21 cellular contexts compared by ENCODE assay signal in genomic region chrX:150647331-150647730, GRCh38. TPM values are rescaled to one million over a fixed set of nuclear protein-coding genes. Genes with fewer than 3 reads are reported as not detected.
DNase-seq lines count a peak whose midpoint lies in the region; ATAC-seq, FAIRE-seq and TF ChIP-seq lines count a peak whose summit lies in the region.
"Had no signal": no experiment of that assay in that cellular context is flagged by ENCODE, and none has a peak within 500 bp of the region (broad histone marks: within the 10 kb centered on the region; RNA-seq: fewer than 3 reads in every experiment).

No MANE protein-coding gene starts in this region.

- H3K4me1 ChIP-seq in CD8-positive, alpha-beta T cell (ENCODE audit: insufficient read depth, low read length) = no peaks in the 10 kb centered on the region
- H3K4me1 ChIP-seq in endothelial cell of umbilical vein (ENCODE audit: control insufficient read depth, extremely low read depth, insufficient read depth, low read length) (peaks cover 38% of the 10 kb centered on the region), neuronal stem cell (ENCODE audit: control insufficient read depth in 2 of 2, insufficient read depth in 1 of 2, low read depth in 1 of 2, low read length in 2 of 2) (peaks cover 0 to 2% of the 10 kb centered on the region in 2 donors), breast epithelium (no peaks in the 10 kb centered on the region)
- H3K4me1 ChIP-seq: BLaER1, Caco-2 had no signal

- H4K91ac ChIP-seq in neuronal stem cell (ENCODE audit: low read depth, low read length, poor library complexity) = no peak overlapping the region

- no peaks in the 10 kb centered on the region for H3K9me3 ChIP-seq in CD8-positive, alpha-beta T cell (ENCODE audit: low read length)
- H3K9me3 ChIP-seq in endothelial cell of umbilical vein (replicated peaks; ENCODE audit: control insufficient read depth, insufficient read depth, low read length) = no peaks in the 10 kb centered on the region
- H3K9me3 ChIP-seq in neuronal stem cell (replicated peaks in 1 of 2; ENCODE audit: control insufficient read depth in 2 of 2, insufficient read depth in 1 of 2, low read depth in 1 of 2, low read length in 2 of 2) = no peaks in the 10 kb centered on the region
- H3K9me3 ChIP-seq in breast epithelium = no peaks in the 10 kb centered on the region
- H3K9me3 ChIP-seq: BLaER1, Caco-2 had no signal

- peaks cover 58% of the 10 kb centered on the region for H3K36me3 Mint-ChIP-seq in CD8-positive, alpha-beta T cell
- H3K36me3 Mint-ChIP-seq in WTC11 = peaks cover 3% of the 10 kb centered on the region; the same call in 1 of the 2 replicates
- H3K36me3 Mint-ChIP-seq: IgD-negative memory B cell had no signal

- H3K4me3 ChIP-seq in CD8-positive, alpha-beta T cell (ENCODE audit: low read depth, low read length) = no peak overlapping the region
- H3K4me3 ChIP-seq in endothelial cell of umbilical vein (replicated peaks in 1 of 3; ENCODE audit: insufficient read depth in 1 of 3, low read depth in 1 of 3, low read length in 3 of 3) = no peak overlapping the region
- H3K4me3 ChIP-seq in neuronal stem cell (ENCODE audit: low read length in 2 of 2) = no peak overlapping the region
- no peak overlapping the region for H3K4me3 ChIP-seq in breast epithelium
- H3K4me3 ChIP-seq: BLaER1 had no signal

- intact Hi-C loops in CD8-positive, alpha-beta T cell (cut with DNase I, micrococcal nuclease) = no loop called here
- intact Hi-C loops in endothelial cell of umbilical vein (cut with micrococcal nuclease) = loop anchor here (1.0 kb wide), 1 partner anchor 140 kb away; no protein-coding TSS in a partner anchor
- intact Hi-C loops in breast epithelium (cut with DNase I; ENCODE audit: low total_unique reads) = loop anchor here (2.0 kb wide), 1 partner anchor 67 kb away; no protein-coding TSS in a partner anchor

- H3K18ac ChIP-seq in neuronal stem cell (ENCODE audit: low read length) = no peak overlapping the region

- peaks cover 5% of the 10 kb centered on the region for H3K36me3 ChIP-seq in CD8-positive, alpha-beta T cell (ENCODE audit: insufficient read depth, low read length)
- H3K36me3 ChIP-seq in endothelial cell of umbilical vein (ENCODE audit: control insufficient read depth in 2 of 2, extremely low read depth in 1 of 2, insufficient read depth in 2 of 2, low read length in 2 of 2) (no peaks in the 10 kb centered on the region), neuronal stem cell (replicated peaks in 1 of 2; ENCODE audit: control insufficient read depth in 2 of 2, insufficient read depth in 2 of 2, low read length in 2 of 2) (peaks cover 0 to 7% of the 10 kb centered on the region in 2 donors), breast epithelium (no peaks in the 10 kb centered on the region)

- DNase-seq in CD8-positive, alpha-beta T cell = no peak
- no peak for DNase-seq in WTC11 (ENCODE audit: low spot score)
- peak; percentile 56 for DNase-seq in endothelial cell of umbilical vein (ENCODE audit: low read depth, low spot score)
- peak; percentile 3 for DNase-seq in neuronal stem cell (ENCODE audit: low spot score)
- DNase-seq in central memory CD4-positive, alpha-beta T cell = no peak
- no peak for DNase-seq in breast epithelium (ENCODE audit: low spot score in 2 of 2)
- DNase-seq: 8988T; Caco-2; CD8-positive, alpha-beta memory T cell; GOT3; H7; HFFc6 had no signal

- dilution Hi-C loops in endothelial cell of umbilical vein (cut with MboI; ENCODE audit: extremely low pct_ligation_motif_present, low sequenced_read_pairs) = no loop called here

- H3K27ac Mint-ChIP-seq in CD8-positive, alpha-beta T cell = peak overlapping the region; percentile 7
- H3K27ac Mint-ChIP-seq in WTC11 = 0 out of 2 replicates have a peak overlapping the region, but pooled peaks have one; percentile 27
- H3K27ac Mint-ChIP-seq: CD8-positive, alpha-beta memory T cell; HFFc6 had no signal

- H3K27ac ChIP-seq in CD8-positive, alpha-beta T cell (ENCODE audit: low read depth, low read length) = no peak overlapping the region
- H3K27ac ChIP-seq in endothelial cell of umbilical vein (ENCODE audit: insufficient read depth, low read depth, low read length) (peak overlapping the region; percentile 85), neuronal stem cell (replicated peaks; ENCODE audit: low read length) (no peak overlapping the region), breast epithelium (no peak overlapping the region)
- H3K27ac ChIP-seq: BLaER1 had no signal

- H3K14ac ChIP-seq in neuronal stem cell (ENCODE audit: low read length) = no peak overlapping the region

- no peaks in the 10 kb centered on the region for H3K27me3 ChIP-seq in CD8-positive, alpha-beta T cell (ENCODE audit: insufficient read depth, low read length)
- H3K27me3 ChIP-seq in endothelial cell of umbilical vein (ENCODE audit: control insufficient read depth in 2 of 2, insufficient read depth in 2 of 2, low read length in 2 of 2) = no peaks in the 10 kb centered on the region
- H3K27me3 ChIP-seq in neuronal stem cell (ENCODE audit: control insufficient read depth in 3 of 3, insufficient read depth in 3 of 3, low read depth in 1 of 3, low read length in 3 of 3) = no peaks in the 10 kb centered on the region
- H3K27me3 ChIP-seq in breast epithelium = no peaks in the 10 kb centered on the region
- H3K27me3 ChIP-seq: BLaER1 had no signal

- H3K4me2 ChIP-seq in endothelial cell of umbilical vein (ENCODE audit: insufficient read depth, low read length) = peak overlapping the region; percentile 51
- H3K4me2 ChIP-seq in neuronal stem cell (ENCODE audit: insufficient read depth, low read length, poor library complexity, severe bottlenecking) = no peak overlapping the region
- H3K4me2 ChIP-seq: BLaER1 had no signal

- H3K9me1 ChIP-seq in endothelial cell of umbilical vein (replicated peaks; ENCODE audit: control insufficient read depth, extremely low read depth, insufficient read depth, low read length) = no peaks in the 10 kb centered on the region

- no peak for ATAC-seq in CD8-positive, alpha-beta T cell
- ATAC-seq in WTC11 (no peak), GM18519 (IDR thresholded peaks at IDR 0.05; ENCODE audit: low FRiP score, unreplicated experiment) (no peak)
- ATAC-seq: HCT116, HepG2 had no signal

- TF ChIP-seq POLR2A in endothelial cell of umbilical vein (IDR thresholded peaks at IDR 0.05; ENCODE audit: low read depth, low read length) = no peak
- TF ChIP-seq POLR2A in breast epithelium (IDR thresholded peaks at IDR 0.05) = no peak

- H2AFZ ChIP-seq in endothelial cell of umbilical vein (ENCODE audit: low read depth, low read length) (no peak overlapping the region), neuronal stem cell (ENCODE audit: low read length) (no peak overlapping the region)

- no peak overlapping the region for H3K4ac ChIP-seq in neuronal stem cell (ENCODE audit: low read length)

- H3K9ac ChIP-seq in endothelial cell of umbilical vein (replicated peaks; ENCODE audit: extremely low read depth, insufficient read depth, low read length) = peak overlapping the region; percentile 47
- H3K9ac ChIP-seq in neuronal stem cell (ENCODE audit: low read depth, low read length, poor library complexity) = no peak overlapping the region
- H3K9ac ChIP-seq: BLaER1 had no signal

- no peaks in the 10 kb centered on the region for H4K20me1 ChIP-seq in endothelial cell of umbilical vein (replicated peaks; ENCODE audit: control insufficient read depth, extremely low read depth, insufficient read depth, low read length)
- H4K20me1 ChIP-seq: BLaER1 had no signal

- H2BK5ac ChIP-seq in neuronal stem cell (ENCODE audit: low read length) = no peak overlapping the region

- CTCF ChIA-PET in CD8-positive, alpha-beta T cell (lab: Charles Lee) = no interaction called here
- CTCF ChIA-PET in WTC11 (lab: Charles Lee) (no interaction called here), endothelial cell of umbilical vein (lab: Charles Lee) (interaction anchor here (1.0 to 2.1 kb wide), 3 partner anchors 11 to 36 kb away, joined by 3 to 5 read pairs (median 5); no protein-coding TSS in a partner anchor)

- TF ChIP-seq CTCF in CD8-positive, alpha-beta T cell (IDR thresholded peaks at IDR 0.05) = no peak
- TF ChIP-seq CTCF in WTC11 (IDR thresholded peaks at IDR 0.05) (no peak), endothelial cell of umbilical vein (IDR thresholded peaks at IDR 0.05; ENCODE audit: extremely low read depth in 1 of 2, insufficient read depth in 1 of 2, low read depth in 1 of 2, low read length in 2 of 2) (no peak), breast epithelium (IDR thresholded peaks at IDR 0.05) (no peak)

- H3K27me3 Mint-ChIP-seq in CD8-positive, alpha-beta T cell (ENCODE audit: low read depth) = no peaks in the 10 kb centered on the region
- no peaks in the 10 kb centered on the region for H3K27me3 Mint-ChIP-seq in WTC11 (ENCODE audit: low read depth)
- H3K27me3 Mint-ChIP-seq: IgD-negative memory B cell had no signal

- POLR2A ChIA-PET in CD8-positive, alpha-beta T cell (lab: Charles Lee) = no interaction called here
- POLR2A ChIA-PET in WTC11 (lab: Charles Lee) = no interaction called here
- POLR2A ChIA-PET in endothelial cell of umbilical vein (lab: Charles Lee) = no interaction called here

- no peak overlapping the region for H4K8ac ChIP-seq in neuronal stem cell (ENCODE audit: low read depth, low read length)

- H3K4me3 Mint-ChIP-seq in CD8-positive, alpha-beta T cell = no peak overlapping the region
- H3K4me3 Mint-ChIP-seq in WTC11 = no peak overlapping the region
- H3K4me3 Mint-ChIP-seq: CD14-positive monocyte; CD8-positive, alpha-beta memory T cell; HFFc6; IgD-negative memory B cell had no signal

- H2BK15ac ChIP-seq in neuronal stem cell (ENCODE audit: low read length) = no peak overlapping the region

- peak; percentile 18 for FAIRE-seq in endothelial cell of umbilical vein (lab: Jason Lieb, UNC)
- FAIRE-seq: D721Med, G401.6, GM12891, HepG2 had no signal

- no peaks in the 10 kb centered on the region for H3K79me2 ChIP-seq in endothelial cell of umbilical vein (ENCODE audit: control insufficient read depth, insufficient read depth, low read length)

- WGBS in neuronal stem cell (ENCODE audit: extremely low coverage in 2 of 2, insufficient read length in 2 of 2, insufficient replicate concordance in 1 of 2), 2 donors = no CpG with 5 or more reads among the region's 5 CpGs

- no peak overlapping the region for H2AK5ac ChIP-seq in neuronal stem cell (ENCODE audit: low read depth, low read length)

- H3K4me1 Mint-ChIP-seq in CD8-positive, alpha-beta T cell (ENCODE audit: low read depth) = peaks cover 12% of the 10 kb centered on the region
- H3K4me1 Mint-ChIP-seq in WTC11 = no peaks in the 10 kb centered on the region; the same call in 1 of the 2 replicates
- H3K4me1 Mint-ChIP-seq: CD8-positive, alpha-beta memory T cell; IgD-negative memory B cell had no signal

- no peak overlapping the region for H3K23ac ChIP-seq in neuronal stem cell (ENCODE audit: low read depth, low read length, poor library complexity)

- no peak overlapping the region for H2BK120ac ChIP-seq in neuronal stem cell (ENCODE audit: low read depth, low read length)

- no TSS peak for BruUV-seq in endothelial cell of umbilical vein (replicated peaks; lab: Mats Ljungman, UMichigan)

- no peaks in the 10 kb centered on the region for H3K79me1 ChIP-seq in neuronal stem cell (ENCODE audit: low read depth, low read length)

- no peak overlapping the region for H2BK12ac ChIP-seq in neuronal stem cell (ENCODE audit: low read length)

- H3K9me3 Mint-ChIP-seq in CD8-positive, alpha-beta T cell = no peaks in the 10 kb centered on the region
- H3K9me3 Mint-ChIP-seq in WTC11 = no peaks in the 10 kb centered on the region
- H3K9me3 Mint-ChIP-seq: CD14-positive monocyte; CD8-positive, alpha-beta memory T cell; HFFc6; IgD-negative memory B cell had no signal

RNA-seq across cellular contexts. Expression of gene MTMR1, which starts 45.9 kb away (rescaled TPM):
- 10 to 100 TPM; 32.0 to 32.4 TPM for total RNA-seq in CD8-positive, alpha-beta T cell
- total RNA-seq in WTC11 (2021) = 15.6 to 19.6 TPM (median 16.7 TPM) in 3 replicates
- total RNA-seq in endothelial cell of umbilical vein = 20.3 and 20.7 TPM in 2 replicates
- polyA plus RNA-seq in endothelial cell of umbilical vein = 17.1 and 17.6 TPM in 2 replicates
- 13.9 and 14.1 TPM in 2 replicates for polyA plus RNA-seq in endothelial cell of umbilical vein (2011; cell fraction: cytosol; rRNA removed)
- polyA plus RNA-seq in endothelial cell of umbilical vein (2011; cell fraction: nucleus; rRNA removed) = 50.3 and 68.8 TPM in 2 replicates
- 19.2 and 22.8 TPM in 2 replicates for polyA plus RNA-seq in endothelial cell of umbilical vein (2012)
- polyA minus RNA-seq in endothelial cell of umbilical vein = 24.5 and 30.0 TPM in 2 replicates
- polyA minus RNA-seq in endothelial cell of umbilical vein (2011; cell fraction: cytosol; rRNA and poly(A)+ RNA removed) = 18.3 TPM
- polyA minus RNA-seq in endothelial cell of umbilical vein (2011; cell fraction: nucleus; rRNA and poly(A)+ RNA removed) = 22.5 and 28.6 TPM in 2 replicates
- 13.4 TPM for polyA plus RNA-seq in neuronal stem cell (2013, experiment 1 of 2)
- polyA plus RNA-seq in neuronal stem cell (2013, experiment 2 of 2) = 13.9 TPM
- total RNA-seq in breast epithelium = 10 to 100 TPM; 13.6 to 35.6 (median 23.3) TPM

Comparison
In these comparisons a context has a peak if more than half of its experiments do, and no peak if none do; other contexts are left out.
1. DNase-seq: peak in endothelial cell of umbilical vein (single experiment) and neuronal stem cell (single experiment); none in CD8-positive, alpha-beta T cell (0 of 7), WTC11 (single experiment), central memory CD4-positive, alpha-beta T cell (single experiment) and breast epithelium (0 of 2).
2. intact Hi-C loops: an anchor here in endothelial cell of umbilical vein (1.0 kb wide) and breast epithelium (2.0 kb wide); none called in CD8-positive, alpha-beta T cell.